8 cellular contexts compared by ENCODE assay signal in the genomic region with DNA sequence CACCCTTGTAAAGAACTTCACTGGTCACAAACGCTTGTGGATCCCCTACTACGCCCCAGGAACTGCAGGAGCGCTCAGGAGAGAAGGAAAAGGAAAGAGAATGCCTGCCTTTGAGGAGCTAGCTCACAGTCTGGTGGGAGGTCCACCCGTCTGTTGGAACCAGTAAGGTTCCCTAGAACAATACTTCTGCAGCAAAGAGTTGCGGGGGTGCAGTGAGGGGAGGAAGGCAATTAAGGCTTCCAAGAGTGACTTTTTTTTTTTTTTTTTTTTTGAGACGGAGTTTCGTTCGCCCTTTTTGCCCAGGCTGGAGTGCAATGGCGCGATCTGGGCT. TPM values are rescaled to one million over a fixed set of nuclear protein-coding genes. Genes with fewer than 3 reads are reported as not detected.
A peak's percentile ranks its signal among the peaks of the same experiment; 100 is the strongest.
DNase-seq lines count a peak whose midpoint lies in the region; ATAC-seq and TF ChIP-seq lines count a peak whose summit lies in the region.

No MANE protein-coding gene starts in this region.

- H3K9me3 ChIP-seq in ES-I3 (ENCODE audit: control insufficient read depth, insufficient read depth, low read length) (no peaks in the 10 kb centered on the region), OCI-LY1 (ENCODE audit: low read length) (no peaks in the 10 kb centered on the region), neural cell (ENCODE audit: low read length) (no peaks in the 10 kb centered on the region)

- H3K79me2 ChIP-seq in OCI-LY1 (ENCODE audit: insufficient read depth, low read length) = no peaks in the 10 kb centered on the region
- no peaks in the 10 kb centered on the region for H3K79me2 ChIP-seq in neural cell (replicated peaks; ENCODE audit: insufficient read depth, low read length)

- H3K27ac ChIP-seq in OCI-LY1 (ENCODE audit: low read depth, low read length, poor library complexity, severe bottlenecking) = peak overlapping the region; percentile 91
- H3K27ac ChIP-seq in neural cell (ENCODE audit: low read length) = peak overlapping the region; percentile 16

- peak overlapping the region; percentile 66 for H3K9ac ChIP-seq in ES-I3 (ENCODE audit: low read depth, low read length)
- peak overlapping the region; percentile 95 for H3K9ac ChIP-seq in OCI-LY1 (ENCODE audit: low read length)
- peak overlapping the region; percentile 68 for H3K9ac ChIP-seq in neural cell (ENCODE audit: low read length)

- H3K36me3 ChIP-seq in ES-I3 (ENCODE audit: insufficient read depth, low read length) (peaks cover 2% of the 10 kb centered on the region; the same call in 1 of the 2 replicates), OCI-LY1 (ENCODE audit: insufficient read depth, low read length) (peaks cover 5% of the 10 kb centered on the region), neural cell (ENCODE audit: insufficient read depth, low read length) (no peaks in the 10 kb centered on the region)

- TF ChIP-seq RAD21 in neural cell (conservative IDR thresholded peaks at IDR 0.05) = no peak

- H3K4me2 ChIP-seq in OCI-LY1 (ENCODE audit: low read length) = peak overlapping the region; percentile 83
- H3K4me2 ChIP-seq in neural cell (ENCODE audit: low read length) = no peak overlapping the region

- no peak for TF ChIP-seq CTCF in OCI-LY1 (IDR thresholded peaks at IDR 0.05; ENCODE audit: low read length)
- TF ChIP-seq CTCF in epithelial cell of esophagus (IDR thresholded peaks at IDR 0.05; ENCODE audit: insufficient read depth, low read depth, low read length, missing control alignments) = no peak
- TF ChIP-seq CTCF in neural cell (IDR thresholded peaks at IDR 0.05; ENCODE audit: poor library complexity, severe bottlenecking) = no peak

- H3F3A ChIP-seq in OCI-LY1 (ENCODE audit: insufficient read depth, low read length) = no peaks in the 10 kb centered on the region
- no peaks in the 10 kb centered on the region for H3F3A ChIP-seq in neural cell (ENCODE audit: insufficient read depth, low read length, poor library complexity, severe bottlenecking)

- TF ChIP-seq EP300 in neural cell (conservative IDR thresholded peaks at IDR 0.05; ENCODE audit: poor library complexity, severe bottlenecking) = no peak

- H4K20me1 ChIP-seq in OCI-LY1 (ENCODE audit: insufficient read depth, low read length) = no peaks in the 10 kb centered on the region
- no peaks in the 10 kb centered on the region for H4K20me1 ChIP-seq in neural cell (ENCODE audit: insufficient read depth)

- peak overlapping the region; percentile 94 for H3K4me3 ChIP-seq in OCI-LY1 (ENCODE audit: low read depth, low read length, poor library complexity, severe bottlenecking)
- H3K4me3 ChIP-seq in epithelial cell of esophagus (ENCODE audit: low read length) = peak overlapping the region; percentile 59
- H3K4me3 ChIP-seq in neural cell (ENCODE audit: low read length) = peak overlapping the region; percentile 68

- H3K4me1 ChIP-seq in ES-I3 (ENCODE audit: insufficient read depth, low read length) (no peaks in the 10 kb centered on the region), OCI-LY1 (ENCODE audit: insufficient read depth, low read length, severe bottlenecking) (peaks cover 28% of the 10 kb centered on the region)

- ATAC-seq in GM21576 (IDR thresholded peaks at IDR 0.05; ENCODE audit: unreplicated experiment) = peak; percentile 6

- no peaks in the 10 kb centered on the region for H3K9me2 ChIP-seq in OCI-LY1 (ENCODE audit: low read depth, low read length)
- no peaks in the 10 kb centered on the region for H3K9me2 ChIP-seq in neural cell (ENCODE audit: insufficient read depth, low read length)

- H2AFZ ChIP-seq in OCI-LY1 (ENCODE audit: low read length) = no peak overlapping the region
- peak overlapping the region; percentile 45 for H2AFZ ChIP-seq in neural cell (ENCODE audit: low read depth, low read length)

- H3K27me3 ChIP-seq in OCI-LY1 (ENCODE audit: insufficient read depth, low read length) (no peaks in the 10 kb centered on the region), neural cell (ENCODE audit: insufficient read depth, low read depth, low read length) (no peaks in the 10 kb centered on the region)

- no peak for DNase-seq in epithelial cell of esophagus (ENCODE audit: low read depth)
- no peak for DNase-seq in NCI-H446 treated with DMSO at 0.1 percent for 48 hours (lab: John Stamatoyannopoulos, UW)
- DNase-seq in SKM-1 treated with dmso at 0.1 percent for 144 hours (lab: John Stamatoyannopoulos, UW; ENCODE audit: unreplicated experiment) = no peak
- no peak for DNase-seq in stimulated activated CD8-positive, alpha-beta memory T cell treated with anti-CD3 and anti-CD28 coated beads, Interleukin-4, amount 100 ng/mL, for 48 hours

TF ChIP-seq in neural cell, 6 proteins besides CTCF, POLR2A, EP300 and RAD21:
- TF ChIP-seq TAF1 (IDR thresholded peaks at IDR 0.05; ENCODE audit: low read depth) (no peak), MXI1 (conservative IDR thresholded peaks at IDR 0.05; ENCODE audit: poor library complexity, severe bottlenecking) (no peak)

RNA-seq across cellular contexts. Expression of a gene that starts 0.3 kb away (rescaled TPM):
- 17.1 and 18.9 TPM in 2 replicates for polyA plus RNA-seq in neural cell
- 21.2 and 22.9 TPM in 2 replicates for polyA minus RNA-seq in neural cell

RNA-seq across cellular contexts. Expression of a gene that starts 6.6 kb away (rescaled TPM):
- polyA plus RNA-seq in neural cell = 13.3 and 14.4 TPM in 2 replicates
- polyA minus RNA-seq in neural cell = 20.0 and 23.7 TPM in 2 replicates
